In genomic region chr7:156752371-156753297, GRCh38 we compare ENCODE assay signal across 19 cellular contexts.
DNase-seq lines count a peak whose midpoint lies in the region; ATAC-seq and TF ChIP-seq lines count a peak whose summit lies in the region.
"Had no signal": no experiment of that assay in that cellular context is flagged by ENCODE, and none has a peak within 500 bp of the region (broad histone marks: within the 10 kb centered on the region; RNA-seq: fewer than 3 reads in every experiment).

No MANE protein-coding gene starts in this region.

- H3K27me3 ChIP-seq in parathyroid adenoma (ENCODE audit: control insufficient read depth, insufficient read depth, low read length), result no peaks in the 10 kb centered on the region
- H3K27me3 ChIP-seq: BLaER1, stomach had no signal

- intact Hi-C loops in activated CD4-positive, alpha-beta memory T cell treated with anti-CD3 and anti-CD28 coated beads for 36 hours (cut with micrococcal nuclease), result no loop called here

- no peak overlapping the region for H2AFZ ChIP-seq in parathyroid adenoma

- POLR2A ChIA-PET in HEK293 (lab: Yijun Ruan, JAX), result no interaction called here
- POLR2A ChIA-PET in activated CD4-positive, alpha-beta memory T cell treated with anti-CD3 and anti-CD28 coated beads for 36 hours (lab: Charles Lee), result interaction anchor here (1.3 kb wide), 1 partner anchor 33 kb away, joined by 3 read pairs; no protein-coding TSS in a partner anchor

- H3K9me3 ChIP-seq in HEK293 (ENCODE audit: control insufficient read depth, insufficient read depth, low read depth, low read length) (no peaks in the 10 kb centered on the region), parathyroid adenoma (ENCODE audit: control insufficient read depth, low read length) (no peaks in the 10 kb centered on the region)
- H3K9me3 ChIP-seq: BLaER1, stomach had no signal

- no peak for TF ChIP-seq CTCF in HEK293 (tag by site-specific recombination; IDR thresholded peaks at IDR 0.05)
- no peak for TF ChIP-seq CTCF in parathyroid adenoma (IDR thresholded peaks at IDR 0.05)

- no peaks in the 10 kb centered on the region for H3K9me3 Mint-ChIP-seq in activated CD4-positive, alpha-beta memory T cell treated with anti-CD3 and anti-CD28 coated beads for 36 hours
- H3K9me3 Mint-ChIP-seq: brain, mesothelial cell of epicardium had no signal

- no peak overlapping the region for H3K4me3 Mint-ChIP-seq in activated CD4-positive, alpha-beta memory T cell treated with anti-CD3 and anti-CD28 coated beads for 36 hours
- H3K4me3 Mint-ChIP-seq: brain, mesothelial cell of epicardium had no signal

- peaks cover 0 to 18% of the 10 kb centered on the region in 2 experiments; a peak in 2 of 3 replicates for H3K36me3 ChIP-seq in HEK293 (ENCODE audit: control insufficient read depth in 2 of 2, insufficient read depth in 1 of 2, low read length in 2 of 2)
- no peaks in the 10 kb centered on the region for H3K36me3 ChIP-seq in parathyroid adenoma (ENCODE audit: control insufficient read depth, insufficient read depth, low read length)

- peaks cover 5% of the 10 kb centered on the region for H3K79me2 ChIP-seq in parathyroid adenoma

- H3K4me1 ChIP-seq in HEK293 (ENCODE audit: control insufficient read depth, insufficient read depth, low read length) (no peaks in the 10 kb centered on the region), parathyroid adenoma (peaks cover 19% of the 10 kb centered on the region)
- H3K4me1 ChIP-seq: BLaER1 had no signal

- H3K27me3 Mint-ChIP-seq in activated CD4-positive, alpha-beta memory T cell treated with anti-CD3 and anti-CD28 coated beads for 36 hours, result no peaks in the 10 kb centered on the region
- H3K27me3 Mint-ChIP-seq: brain had no signal

- H3K9ac ChIP-seq in parathyroid adenoma, result no peak overlapping the region
- H3K9ac ChIP-seq: BLaER1, KMS-11 had no signal

- H3K27ac ChIP-seq in HEK293 (ENCODE audit: extremely low read depth, low read depth, low read length), result no peak overlapping the region
- peak overlapping the region; percentile 1 for H3K27ac ChIP-seq in parathyroid adenoma
- H3K27ac ChIP-seq: BLaER1, KMS-11, stomach, VCaP had no signal

- H3K4me3 ChIP-seq in HEK293 (ENCODE audit: low read depth, low read length) (no peak overlapping the region), parathyroid adenoma (ENCODE audit: low read depth, low read length) (no peak overlapping the region)
- H3K4me3 ChIP-seq: BLaER1, stomach had no signal

- DNase-seq in NCI-H69 (lab: John Stamatoyannopoulos, UW) (peak; percentile 14), fibroblast of gingiva (ENCODE audit: low read depth) (peak; percentile 35)
- no peak for DNase-seq in activated CD4-positive, alpha-beta memory T cell treated with anti-CD3 and anti-CD28 coated beads for 36 hours
- DNase-seq: activated CD8-positive, alpha-beta memory T cell treated with anti-CD3 and anti-CD28 coated beads for 24 hours; activated effector memory CD4-positive, alpha-beta T cell treated with anti-CD3 and anti-CD28 coated beads, Interleukin-2, amount 50 U/mL, for 16 hours; effector CD8-positive, alpha-beta T cell; NCI-H1436 treated with DMSO at 0.1 percent for 48 hours; NCI-H524 treated with DMSO at 0.1 percent for 48 hours; stimulated activated CD4-positive, alpha-beta T cell treated with anti-CD3 and anti-CD28 coated beads, Interleukin-12 subunit alpha, Interleukin-12 subunit beta, amount 100 ng/mL, for 4 hours; stomach had no signal

- CTCF ChIA-PET in HEK293 (lab: Yijun Ruan, JAX), result interaction anchor here (0.6 to 0.7 kb wide), 3 partner anchors 11 to 278 kb away, joined by 3 read pairs; no protein-coding TSS in a partner anchor
- CTCF ChIA-PET in activated CD4-positive, alpha-beta memory T cell treated with anti-CD3 and anti-CD28 coated beads for 36 hours (lab: Charles Lee), result interaction anchor here (1.0 to 1.5 kb wide), 2 partner anchors 24 to 26 kb away, joined by 3 to 4 read pairs; no protein-coding TSS in a partner anchor

- ATAC-seq in GM21737 (IDR thresholded peaks at IDR 0.05; ENCODE audit: unreplicated experiment) (no peak), HG02981 (IDR thresholded peaks at IDR 0.05; ENCODE audit: unreplicated experiment) (no peak)

- H3K27ac Mint-ChIP-seq in activated CD4-positive, alpha-beta memory T cell treated with anti-CD3 and anti-CD28 coated beads for 36 hours, result no peak overlapping the region
- H3K27ac Mint-ChIP-seq: brain, mesothelial cell of epicardium had no signal

- peaks cover 14% of the 10 kb centered on the region for H3K4me1 Mint-ChIP-seq in activated CD4-positive, alpha-beta memory T cell treated with anti-CD3 and anti-CD28 coated beads for 36 hours (ENCODE audit: low read depth)
- H3K4me1 Mint-ChIP-seq: brain had no signal

- no peak overlapping the region for H3K4me2 ChIP-seq in parathyroid adenoma (ENCODE audit: low read length)
- H3K4me2 ChIP-seq: BLaER1, KMS-11 had no signal

- peaks cover 19% of the 10 kb centered on the region for H3K36me3 Mint-ChIP-seq in activated CD4-positive, alpha-beta memory T cell treated with anti-CD3 and anti-CD28 coated beads for 36 hours

TF ChIP-seq in HEK293, 187 proteins besides CTCF, POLR2A, EP300 and RAD21 (continues in another document):
- TF ChIP-seq ZNF707 (tag by site-specific recombination; IDR thresholded peaks at IDR 0.05), result no peak
- no peak for TF ChIP-seq PRDM4 (tag by site-specific recombination; IDR thresholded peaks at IDR 0.05)
- TF ChIP-seq ZNF791 (tag by site-specific recombination; IDR thresholded peaks at IDR 0.05), result no peak
- no peak for TF ChIP-seq ZNF341 (tag by site-specific recombination; IDR thresholded peaks at IDR 0.05; ENCODE audit: low read depth)
- TF ChIP-seq, protein P1, sequence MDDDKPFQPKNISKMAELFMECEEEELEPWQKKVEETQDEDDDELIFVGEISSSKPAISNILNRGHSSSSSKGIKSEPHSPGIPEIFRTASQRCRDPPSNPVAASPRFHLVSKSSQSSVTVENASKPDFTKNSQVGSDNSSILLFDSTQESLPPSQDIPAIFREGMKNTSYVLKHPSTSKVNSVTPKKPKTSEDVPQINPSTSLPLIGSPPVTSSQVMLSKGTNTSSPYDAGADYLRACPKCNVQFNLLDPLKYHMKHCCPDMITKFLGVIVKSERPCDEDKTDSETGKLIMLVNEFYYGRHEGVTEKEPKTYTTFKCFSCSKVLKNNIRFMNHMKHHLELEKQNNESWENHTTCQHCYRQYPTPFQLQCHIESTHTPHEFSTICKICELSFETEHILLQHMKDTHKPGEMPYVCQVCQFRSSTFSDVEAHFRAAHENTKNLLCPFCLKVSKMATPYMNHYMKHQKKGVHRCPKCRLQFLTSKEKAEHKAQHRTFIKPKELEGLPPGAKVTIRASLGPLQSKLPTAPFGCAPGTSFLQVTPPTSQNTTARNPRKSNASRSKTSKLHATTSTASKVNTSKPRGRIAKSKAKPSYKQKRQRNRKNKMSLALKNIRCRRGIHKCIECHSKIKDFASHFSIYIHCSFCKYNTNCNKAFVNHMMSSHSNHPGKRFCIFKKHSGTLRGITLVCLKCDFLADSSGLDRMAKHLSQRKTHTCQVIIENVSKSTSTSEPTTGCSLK (tag by site-specific recombination; IDR thresholded peaks at IDR 0.05), result no peak
- peak; percentile 41 for TF ChIP-seq ZFHX2 (tag by site-specific recombination; conservative IDR thresholded peaks at IDR 0.05)
- TF ChIP-seq, protein P2, sequence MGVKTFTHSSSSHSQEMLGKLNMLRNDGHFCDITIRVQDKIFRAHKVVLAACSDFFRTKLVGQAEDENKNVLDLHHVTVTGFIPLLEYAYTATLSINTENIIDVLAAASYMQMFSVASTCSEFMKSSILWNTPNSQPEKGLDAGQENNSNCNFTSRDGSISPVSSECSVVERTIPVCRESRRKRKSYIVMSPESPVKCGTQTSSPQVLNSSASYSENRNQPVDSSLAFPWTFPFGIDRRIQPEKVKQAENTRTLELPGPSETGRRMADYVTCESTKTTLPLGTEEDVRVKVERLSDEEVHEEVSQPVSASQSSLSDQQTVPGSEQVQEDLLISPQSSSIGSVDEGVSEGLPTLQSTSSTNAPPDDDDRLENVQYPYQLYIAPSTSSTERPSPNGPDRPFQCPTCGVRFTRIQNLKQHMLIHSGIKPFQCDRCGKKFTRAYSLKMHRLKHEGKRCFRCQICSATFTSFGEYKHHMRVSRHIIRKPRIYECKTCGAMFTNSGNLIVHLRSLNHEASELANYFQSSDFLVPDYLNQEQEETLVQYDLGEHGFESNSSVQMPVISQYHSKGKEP (tag by site-specific recombination; IDR thresholded peaks at IDR 0.05), result no peak
- TF ChIP-seq ZNF830 (tag by site-specific recombination; IDR thresholded peaks at IDR 0.05; ENCODE audit: low read depth), result no peak
- no peak for TF ChIP-seq OSR2 (tag by site-specific recombination; IDR thresholded peaks at IDR 0.05)
- no peak for TF ChIP-seq GFI1B (tag by site-specific recombination; IDR thresholded peaks at IDR 0.05)
- peak; percentile 76; the same call in 1 of the 2 replicates for TF ChIP-seq TRIM28 (IDR thresholded peaks at IDR 0.05; ENCODE audit: borderline replicate concordance, low read length)
- TF ChIP-seq ZNF514 (tag by site-specific recombination; IDR thresholded peaks at IDR 0.05), result no peak
- TF ChIP-seq BCL11A (tag by site-specific recombination; IDR thresholded peaks at IDR 0.05; ENCODE audit: low read depth), result no peak
